9 cellular contexts compared by ENCODE assay signal in the genomic region with DNA sequence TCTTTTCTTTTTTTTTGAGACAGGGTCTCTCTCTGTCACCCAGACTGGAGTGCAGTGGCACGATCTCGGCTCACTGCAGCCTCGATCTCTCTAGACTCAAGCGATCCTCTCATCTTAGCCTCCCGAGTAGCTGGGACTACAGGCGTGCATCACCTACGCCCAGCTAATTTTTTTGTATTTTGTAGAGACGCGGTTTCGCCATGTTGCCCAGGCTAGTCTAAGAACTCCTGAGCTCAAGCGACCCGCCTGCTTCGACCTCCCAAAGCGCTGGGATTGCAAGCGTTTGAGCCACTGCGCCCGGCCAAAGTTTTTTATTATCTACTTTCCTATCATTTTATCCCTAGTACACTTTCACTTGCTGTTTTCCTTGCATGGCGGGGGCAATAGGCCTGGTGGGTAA. TPM values are rescaled to one million over a fixed set of nuclear protein-coding genes. Genes with fewer than 3 reads are reported as not detected.
DNase-seq lines count a peak whose midpoint lies in the region; ATAC-seq, FAIRE-seq and TF ChIP-seq lines count a peak whose summit lies in the region.
"Had no signal": no experiment of that assay in that cellular context is flagged by ENCODE, and none has a peak within 500 bp of the region (broad histone marks: within the 10 kb centered on the region; RNA-seq: fewer than 3 reads in every experiment).

No MANE protein-coding gene starts in this region.

- TF ChIP-seq CTCF in Loucy (conservative IDR thresholded peaks at IDR 0.05; ENCODE audit: low read length) (no peak), breast epithelium (IDR thresholded peaks at IDR 0.05) (no peak), kidney (IDR thresholded peaks at IDR 0.05; ENCODE audit: borderline replicate concordance, extremely low read depth, insufficient read depth) (no peak)

- H3K9me2 ChIP-seq in Loucy (replicated peaks; ENCODE audit: low read depth, low read length), result no peaks in the 10 kb centered on the region

- H3K9ac ChIP-seq in Loucy (ENCODE audit: low read depth, low read length, poor library complexity, severe bottlenecking) (peak overlapping the region; percentile 85), kidney (ENCODE audit: low read length in 2 of 2) (no peak overlapping the region)

- peak overlapping the region; percentile 96 to 99 (median 97) for H3K4me3 Mint-ChIP-seq in CD8-positive, alpha-beta memory T cell
- H3K4me3 Mint-ChIP-seq in naive thymus-derived CD8-positive, alpha-beta T cell, result peak overlapping the region; percentile 94 to 99 (median 98)

- peaks cover 87% of the 10 kb centered on the region for H3K79me2 ChIP-seq in Loucy (ENCODE audit: insufficient read depth, low read length)

- POLR2A ChIA-PET in CD8-positive, alpha-beta memory T cell (lab: Charles Lee), result interaction anchor here (2.2 kb wide), 1 partner anchor 155 kb away, joined by 15 read pairs; a partner anchor contains a TSS
- POLR2A ChIA-PET in naive thymus-derived CD8-positive, alpha-beta T cell (lab: Charles Lee), result interaction anchor here (2.1 kb wide), 1 partner anchor 154 kb away, joined by 13 read pairs; a partner anchor contains a TSS

- H3F3A ChIP-seq in Loucy (ENCODE audit: low read depth), result no peaks in the 10 kb centered on the region

- H3K36me3 Mint-ChIP-seq in CD8-positive, alpha-beta memory T cell, result peaks cover 0 to 31% (median 1%) of the 10 kb centered on the region in 3 donors
- peaks cover 9 to 27% (median 17%) of the 10 kb centered on the region in 3 donors for H3K36me3 Mint-ChIP-seq in naive thymus-derived CD8-positive, alpha-beta T cell

- ATAC-seq in naive thymus-derived CD8-positive, alpha-beta T cell, result no peak

- H3K4me1 Mint-ChIP-seq in CD8-positive, alpha-beta memory T cell, result peaks cover 51 to 77% (median 72%) of the 10 kb centered on the region in 3 donors
- peaks cover 21 to 64% (median 59%) of the 10 kb centered on the region in 4 donors for H3K4me1 Mint-ChIP-seq in naive thymus-derived CD8-positive, alpha-beta T cell

- intact Hi-C loops in breast epithelium (cut with DNase I; ENCODE audit: low total_unique reads), result no loop called here
- intact Hi-C loops in kidney (cut with DNase I), result no loop called here

- H3K27me3 Mint-ChIP-seq in CD8-positive, alpha-beta memory T cell, result no peaks in the 10 kb centered on the region
- H3K27me3 Mint-ChIP-seq in naive thymus-derived CD8-positive, alpha-beta T cell, result no peaks in the 10 kb centered on the region

- FAIRE-seq in kidney (lab: Jason Lieb, UNC), result no peak
- FAIRE-seq: TTC549 had no signal

- no peak overlapping the region for H2AFZ ChIP-seq in Loucy (ENCODE audit: low read length)

- H3K9me3 Mint-ChIP-seq in CD8-positive, alpha-beta memory T cell, result no peaks in the 10 kb centered on the region
- H3K9me3 Mint-ChIP-seq in naive thymus-derived CD8-positive, alpha-beta T cell, result peaks cover 0 to 2% (median 0%) of the 10 kb centered on the region in 9 donors

- H3K9me3 ChIP-seq in CD8-positive, alpha-beta memory T cell (ENCODE audit: low read length), result no peaks in the 10 kb centered on the region
- H3K9me3 ChIP-seq in Loucy (ENCODE audit: insufficient read depth, low read depth, low read length), result no peaks in the 10 kb centered on the region
- H3K9me3 ChIP-seq in breast epithelium, result no peaks in the 10 kb centered on the region
- no peaks in the 10 kb centered on the region for H3K9me3 ChIP-seq in kidney (ENCODE audit: control insufficient read depth in 1 of 2, low read length in 2 of 2)

- no peaks in the 10 kb centered on the region for H3K36me3 ChIP-seq in CD8-positive, alpha-beta memory T cell (ENCODE audit: insufficient read depth, low read length)
- H3K36me3 ChIP-seq in Loucy (ENCODE audit: insufficient read depth, low read length) (no peaks in the 10 kb centered on the region), breast epithelium (no peaks in the 10 kb centered on the region), kidney (ENCODE audit: control insufficient read depth in 1 of 2, insufficient read depth in 2 of 2, low read length in 2 of 2) (no peaks in the 10 kb centered on the region)

- TF ChIP-seq POLR2A in breast epithelium (IDR thresholded peaks at IDR 0.05), result no peak

- H4K20me1 ChIP-seq in Loucy (ENCODE audit: insufficient read depth, low read length, poor library complexity, severe bottlenecking), result peaks cover 30% of the 10 kb centered on the region

- peak overlapping the region; percentile 89 for H3K27ac ChIP-seq in CD8-positive, alpha-beta memory T cell (ENCODE audit: low read depth, low read length)
- H3K27ac ChIP-seq in breast epithelium (peak overlapping the region in 1 of 2 donors; percentile 98), kidney (ENCODE audit: low read depth in 2 of 2, low read length in 2 of 2) (no peak overlapping the region)

- H3K27me3 ChIP-seq in CD8-positive, alpha-beta memory T cell (ENCODE audit: insufficient read depth, low read length, poor library complexity, severe bottlenecking), result no peaks in the 10 kb centered on the region
- H3K27me3 ChIP-seq in Loucy (ENCODE audit: insufficient read depth, low read length, poor library complexity, severe bottlenecking) (no peaks in the 10 kb centered on the region), breast epithelium (no peaks in the 10 kb centered on the region)

- peak overlapping the region; percentile 84 for H3K4me3 ChIP-seq in CD8-positive, alpha-beta memory T cell (ENCODE audit: low read length)
- peak overlapping the region; percentile 92 for H3K4me3 ChIP-seq in Loucy (ENCODE audit: low read length, poor library complexity, severe bottlenecking)
- peak overlapping the region in 2 of 3 donors; percentile 94 to 96 for H3K4me3 ChIP-seq in breast epithelium
- H3K4me3 ChIP-seq in kidney (ENCODE audit: low read length in 2 of 2), result peak overlapping the region in 1 of 2 donors; percentile 70

- CTCF ChIA-PET in CD8-positive, alpha-beta memory T cell (lab: Charles Lee), result interaction anchor here (0.9 to 1.7 kb wide), 4 partner anchors 8 to 47 kb away, joined by 3 read pairs; no protein-coding TSS in a partner anchor

- peak overlapping the region; percentile 87 to 99 (median 98) for H3K27ac Mint-ChIP-seq in CD8-positive, alpha-beta memory T cell
- H3K27ac Mint-ChIP-seq in naive thymus-derived CD8-positive, alpha-beta T cell, result peak overlapping the region in 8 of 10 donors; percentile 80 to 99 (median 98)

- H3K4me1 ChIP-seq in CD8-positive, alpha-beta memory T cell (ENCODE audit: insufficient read depth, low read length), result peaks cover 28% of the 10 kb centered on the region
- peaks cover 57% of the 10 kb centered on the region for H3K4me1 ChIP-seq in Loucy (ENCODE audit: insufficient read depth, low read length, poor library complexity, severe bottlenecking)
- H3K4me1 ChIP-seq in breast epithelium, result peaks cover 0 to 6% of the 10 kb centered on the region in 2 donors
- peaks cover 0 to 4% of the 10 kb centered on the region in 2 donors for H3K4me1 ChIP-seq in kidney (ENCODE audit: control insufficient read depth in 1 of 2, insufficient read depth in 1 of 2, low read depth in 1 of 2, low read length in 2 of 2)

- peak overlapping the region; percentile 91 for H3K4me2 ChIP-seq in Loucy (ENCODE audit: low read depth, low read length, poor library complexity, severe bottlenecking)

- DNase-seq in CD8-positive, alpha-beta memory T cell, result no peak
- DNase-seq in breast epithelium (ENCODE audit: low spot score in 2 of 2) (no peak), occipital lobe (lab: John Stamatoyannopoulos, UW) (no peak), Ammon's horn (ENCODE audit: low spot score) (no peak), kidney (no peak), COLO829 (ENCODE audit: low spot score) (no peak)
- DNase-seq in naive thymus-derived CD8-positive, alpha-beta T cell, result no peak

RNA-seq across cellular contexts. Expression of a gene that starts 1.4 kb away (rescaled TPM):
- 10 to 100 TPM; 69.6 to 71.6 TPM for total RNA-seq in CD8-positive, alpha-beta memory T cell
- polyA plus RNA-seq in CD8-positive, alpha-beta memory T cell, result 23.3 TPM
- total RNA-seq in breast epithelium (10 to 100 TPM; 37.8 to 85.5 (median 50.5) TPM), occipital lobe (127 TPM), kidney (45.8 TPM)
- total RNA-seq in naive thymus-derived CD8-positive, alpha-beta T cell, result 10 to 100 TPM; 46.4 to 52.9 TPM
- 10 to 100 TPM; 18.2 to 19.5 (median 18.5) TPM for polyA plus RNA-seq in naive thymus-derived CD8-positive, alpha-beta T cell
- polyA plus RNA-seq in kidney (ENCODE audit: insufficient read depth, low read depth, low replicate concordance), result 5.2 TPM

RNA-seq across cellular contexts. Expression of a gene that starts 54.6 kb away (rescaled TPM):
- not detected for total RNA-seq in CD8-positive, alpha-beta memory T cell
- not detected for polyA plus RNA-seq in CD8-positive, alpha-beta memory T cell
- not detected for total RNA-seq in breast epithelium
- total RNA-seq in naive thymus-derived CD8-positive, alpha-beta T cell, result not detected
- not detected for polyA plus RNA-seq in naive thymus-derived CD8-positive, alpha-beta T cell
- not detected for total RNA-seq in occipital lobe
- total RNA-seq in kidney, result not detected
- not detected for polyA plus RNA-seq in kidney (ENCODE audit: insufficient read depth, low read depth, low replicate concordance)
